In genomic region chr20:47417245-47418060, GRCh38 we compare ENCODE assay signal across 17 cellular contexts.
A peak's percentile ranks its signal among the peaks of the same experiment; 100 is the strongest.
DNase-seq lines count a peak whose midpoint lies in the region; ATAC-seq and TF ChIP-seq lines count a peak whose summit lies in the region.
"Had no signal": no experiment of that assay in that cellular context is flagged by ENCODE, and none has a peak within 500 bp of the region (broad histone marks: within the 10 kb centered on the region; RNA-seq: fewer than 3 reads in every experiment).

No MANE protein-coding gene starts in this region.

- no peak for TF ChIP-seq CTCF in activated CD8-positive, alpha-beta T cell treated with anti-CD3 and anti-CD28 coated beads for 36 hours (IDR thresholded peaks at IDR 0.05)
- no peak for TF ChIP-seq CTCF in osteocyte (IDR thresholded peaks at IDR 0.05)

- H3K27ac Mint-ChIP-seq in T-helper 2 cell treated with Interferon-gamma antibody and Interleukin-4, amounts not matched to agents 5 μg/mL and 100 μg/mL, for 36 hours = peak overlapping the region; percentile 8
- H3K27ac Mint-ChIP-seq in activated CD8-positive, alpha-beta T cell treated with anti-CD3 and anti-CD28 coated beads for 36 hours = peak overlapping the region; percentile 46
- H3K27ac Mint-ChIP-seq in osteocyte (ENCODE audit: unreplicated experiment) = peak overlapping the region; percentile 27
- H3K27ac Mint-ChIP-seq: neural progenitor cell; stimulated activated naive CD8-positive, alpha-beta T cell treated with anti-CD3 and anti-CD28 coated beads, Interleukin-15, Interleukin-2, amounts not matched to agents 100 ng/mL and 50 ng/mL, for 24 hours; WTC11 had no signal

- peak overlapping the region; percentile 97 for H3K27ac ChIP-seq in Karpas-422 (ENCODE audit: low read length)
- H3K27ac ChIP-seq: neural progenitor cell had no signal

- no peak overlapping the region for H3K4me3 Mint-ChIP-seq in T-helper 2 cell treated with Interferon-gamma antibody and Interleukin-4, amounts not matched to agents 5 μg/mL and 100 μg/mL, for 36 hours
- no peak overlapping the region for H3K4me3 Mint-ChIP-seq in activated CD8-positive, alpha-beta T cell treated with anti-CD3 and anti-CD28 coated beads for 36 hours
- H3K4me3 Mint-ChIP-seq in osteocyte (ENCODE audit: unreplicated experiment) = no peak overlapping the region
- H3K4me3 Mint-ChIP-seq: stimulated activated naive CD8-positive, alpha-beta T cell treated with anti-CD3 and anti-CD28 coated beads, Interleukin-15, Interleukin-2, amounts not matched to agents 100 ng/mL and 50 ng/mL, for 24 hours; WTC11 had no signal

- H3K27me3 Mint-ChIP-seq in T-helper 2 cell treated with Interferon-gamma antibody and Interleukin-4, amounts not matched to agents 5 μg/mL and 100 μg/mL, for 36 hours (ENCODE audit: low read depth) = no peaks in the 10 kb centered on the region
- H3K27me3 Mint-ChIP-seq in activated CD8-positive, alpha-beta T cell treated with anti-CD3 and anti-CD28 coated beads for 36 hours = no peaks in the 10 kb centered on the region
- H3K27me3 Mint-ChIP-seq in osteocyte (ENCODE audit: unreplicated experiment) = no peaks in the 10 kb centered on the region
- H3K27me3 Mint-ChIP-seq: stimulated activated naive CD8-positive, alpha-beta T cell treated with anti-CD3 and anti-CD28 coated beads, Interleukin-15, Interleukin-2, amounts not matched to agents 100 ng/mL and 50 ng/mL, for 24 hours had no signal

- intact Hi-C loops in activated CD8-positive, alpha-beta T cell treated with anti-CD3 and anti-CD28 coated beads for 36 hours (cut with micrococcal nuclease) = loop anchor here (10.0 kb wide), 1 partner anchor 87 kb away; the partner anchor contains the start of gene NCOA3

- no peaks in the 10 kb centered on the region for H3K79me2 ChIP-seq in Karpas-422 (ENCODE audit: low read length)

- no peaks in the 10 kb centered on the region for H3K36me3 ChIP-seq in Karpas-422 (ENCODE audit: insufficient read depth, low read length)
- H3K36me3 ChIP-seq: neural progenitor cell had no signal

- no peak overlapping the region for H3K4me3 ChIP-seq in Karpas-422 (ENCODE audit: low read length)
- H3K4me3 ChIP-seq: neural progenitor cell had no signal

- CTCF ChIA-PET in activated CD8-positive, alpha-beta T cell treated with anti-CD3 and anti-CD28 coated beads for 36 hours (lab: Charles Lee) = no interaction called here

- peak overlapping the region; percentile 16; the same call in 1 of the 2 replicates for H3K9ac ChIP-seq in Karpas-422 (ENCODE audit: low read length)
- H3K9ac ChIP-seq: neural progenitor cell had no signal

- H3K27me3 ChIP-seq in Karpas-422 (ENCODE audit: low read length) = no peaks in the 10 kb centered on the region
- H3K27me3 ChIP-seq: neural progenitor cell had no signal

- POLR2A ChIA-PET in activated CD8-positive, alpha-beta T cell treated with anti-CD3 and anti-CD28 coated beads for 36 hours (lab: Charles Lee) = no interaction called here

- no peak for ATAC-seq in activated CD8-positive, alpha-beta T cell treated with anti-CD3 and anti-CD28 coated beads for 36 hours
- no peak for ATAC-seq in GM21619 (IDR thresholded peaks at IDR 0.05; ENCODE audit: unreplicated experiment)
- ATAC-seq: WTC11 had no signal

- no peak for DNase-seq in T-helper 2 cell treated with Interferon-gamma antibody and Interleukin-4, amounts not matched to agents 5 μg/mL and 100 μg/mL, for 36 hours (ENCODE audit: low spot score)
- DNase-seq in T-helper 2 cell (no peak), Karpas-422 (no peak), osteocyte (ENCODE audit: extremely low spot score, unreplicated experiment) (no peak), NCI-H1436 treated with DMSO at 0.1 percent for 48 hours (lab: John Stamatoyannopoulos, UW) (no peak), DMS114 treated with DMSO at 0.1 percent for 48 hours (lab: John Stamatoyannopoulos, UW; ENCODE audit: unreplicated experiment) (no peak)
- DNase-seq in activated CD8-positive, alpha-beta T cell treated with anti-CD3 and anti-CD28 coated beads for 36 hours = no peak
- DNase-seq: 8988T; EL; NCI-H1105 treated with DMSO at 0.1 percent for 48 hours; NCI-H2171 treated with DMSO at 0.1 percent for 48 hours; NCI-H82; stimulated activated CD4-positive, alpha-beta T cell treated with anti-CD3 and anti-CD28 coated beads, Interleukin-15, amount 100 ng/mL, for 24 hours had no signal

- no peak overlapping the region for H2AFZ ChIP-seq in Karpas-422 (ENCODE audit: low read length)
- H2AFZ ChIP-seq: neural progenitor cell had no signal

- H3K4me1 Mint-ChIP-seq in T-helper 2 cell treated with Interferon-gamma antibody and Interleukin-4, amounts not matched to agents 5 μg/mL and 100 μg/mL, for 36 hours (ENCODE audit: low read depth) = peaks cover 36% of the 10 kb centered on the region
- peaks cover 29% of the 10 kb centered on the region for H3K4me1 Mint-ChIP-seq in activated CD8-positive, alpha-beta T cell treated with anti-CD3 and anti-CD28 coated beads for 36 hours (ENCODE audit: low read depth)
- H3K4me1 Mint-ChIP-seq in osteocyte (ENCODE audit: unreplicated experiment) = peaks cover 10% of the 10 kb centered on the region
- H3K4me1 Mint-ChIP-seq: WTC11 had no signal

- H3K4me1 ChIP-seq in Karpas-422 (ENCODE audit: low read length) = peaks cover 47% of the 10 kb centered on the region
- H3K4me1 ChIP-seq: neural progenitor cell had no signal

- no peaks in the 10 kb centered on the region for H3K9me2 ChIP-seq in Karpas-422 (replicated peaks; ENCODE audit: insufficient read depth, low read length)

- peaks cover 8% of the 10 kb centered on the region for H3K36me3 Mint-ChIP-seq in T-helper 2 cell treated with Interferon-gamma antibody and Interleukin-4, amounts not matched to agents 5 μg/mL and 100 μg/mL, for 36 hours (ENCODE audit: low read depth)
- H3K36me3 Mint-ChIP-seq in activated CD8-positive, alpha-beta T cell treated with anti-CD3 and anti-CD28 coated beads for 36 hours (ENCODE audit: low read depth) = peaks cover 3% of the 10 kb centered on the region
- no peaks in the 10 kb centered on the region for H3K36me3 Mint-ChIP-seq in osteocyte (ENCODE audit: unreplicated experiment)
- H3K36me3 Mint-ChIP-seq: neural progenitor cell, WTC11 had no signal

- no peak overlapping the region for H3K4me2 ChIP-seq in Karpas-422 (ENCODE audit: low read depth, low read length, poor library complexity, severe bottlenecking)
- H3K4me2 ChIP-seq: neural progenitor cell had no signal

- no peaks in the 10 kb centered on the region for H3K9me3 ChIP-seq in Karpas-422 (ENCODE audit: low read length)

- no peaks in the 10 kb centered on the region for H3K9me3 Mint-ChIP-seq in T-helper 2 cell treated with Interferon-gamma antibody and Interleukin-4, amounts not matched to agents 5 μg/mL and 100 μg/mL, for 36 hours
- no peaks in the 10 kb centered on the region for H3K9me3 Mint-ChIP-seq in activated CD8-positive, alpha-beta T cell treated with anti-CD3 and anti-CD28 coated beads for 36 hours
- no peaks in the 10 kb centered on the region for H3K9me3 Mint-ChIP-seq in osteocyte (ENCODE audit: unreplicated experiment)
- H3K9me3 Mint-ChIP-seq: neural progenitor cell; stimulated activated naive CD8-positive, alpha-beta T cell treated with anti-CD3 and anti-CD28 coated beads, Interleukin-15, Interleukin-2, amounts not matched to agents 100 ng/mL and 50 ng/mL, for 24 hours; WTC11 had no signal

- H4K20me1 ChIP-seq in Karpas-422 (ENCODE audit: insufficient read depth, low read depth, low read length) = no peaks in the 10 kb centered on the region
